19 cellular contexts compared by ENCODE assay signal in the genomic region with DNA sequence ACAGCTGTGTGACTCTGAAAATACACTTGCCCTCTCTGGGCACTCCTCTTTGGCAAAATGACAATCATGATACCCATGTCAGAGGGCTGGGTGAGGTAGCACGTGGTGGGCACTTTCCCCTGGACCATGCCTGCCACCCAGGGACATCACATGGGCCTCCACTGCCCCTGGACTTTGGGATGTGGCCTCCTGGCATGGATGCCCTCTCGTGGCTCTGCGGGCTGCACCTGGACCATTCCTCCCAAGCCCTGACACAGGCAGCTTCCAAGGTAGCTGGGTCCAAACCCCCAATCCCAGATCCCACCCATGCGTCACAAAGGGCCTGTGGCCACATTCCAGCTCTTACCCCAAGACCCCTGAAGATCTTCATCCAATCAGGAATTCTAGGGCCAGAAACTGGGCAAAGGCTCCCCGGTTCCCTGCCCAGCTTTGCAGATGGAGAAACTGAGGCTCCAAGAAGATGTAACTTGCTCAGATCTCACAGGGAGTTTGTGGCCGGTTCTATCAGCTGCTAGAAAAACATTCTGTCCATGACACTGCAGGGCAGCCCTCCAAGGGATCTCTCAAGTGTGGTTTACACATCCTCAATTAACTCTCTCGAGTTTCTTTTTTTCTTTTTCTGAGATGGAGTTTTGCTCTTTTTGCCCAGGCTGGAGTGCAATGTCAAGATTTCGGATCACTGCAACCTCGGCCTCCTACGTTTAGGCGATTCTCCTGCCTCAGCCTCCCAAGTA. TPM values are rescaled to one million over a fixed set of nuclear protein-coding genes. Genes with fewer than 3 reads are reported as not detected.
A peak's percentile ranks its signal among the peaks of the same experiment; 100 is the strongest.
DNase-seq lines count a peak whose midpoint lies in the region; FAIRE-seq and TF ChIP-seq lines count a peak whose summit lies in the region.
"Had no signal": no experiment of that assay in that cellular context is flagged by ENCODE, and none has a peak within 500 bp of the region (broad histone marks: within the 10 kb centered on the region; RNA-seq: fewer than 3 reads in every experiment).

No MANE protein-coding gene starts in this region.

- no peaks in the 10 kb centered on the region for H3K36me3 Mint-ChIP-seq in astrocyte (ENCODE audit: low read depth, unreplicated experiment)

- H3K4ac ChIP-seq in neuronal stem cell (ENCODE audit: low read length): no peak overlapping the region

- H3K23ac ChIP-seq in neuronal stem cell (ENCODE audit: low read depth, low read length, poor library complexity): no peak overlapping the region

- peaks cover 15% of the 10 kb centered on the region for H3K4me1 Mint-ChIP-seq in astrocyte (ENCODE audit: low read depth, unreplicated experiment)

- no peak overlapping the region for H2BK12ac ChIP-seq in neuronal stem cell (ENCODE audit: low read length)

- H4K8ac ChIP-seq in neuronal stem cell (ENCODE audit: low read depth, low read length): no peak overlapping the region

- H2AFZ ChIP-seq in astrocyte (ENCODE audit: low read depth, low read length) (no peak overlapping the region), neuronal stem cell (ENCODE audit: low read length) (no peak overlapping the region)

- H2AK5ac ChIP-seq in neuronal stem cell (ENCODE audit: low read depth, low read length): no peak overlapping the region

- H3K27ac ChIP-seq in astrocyte (ENCODE audit: low read depth, low read length) (no peak overlapping the region), neuronal stem cell (replicated peaks; ENCODE audit: low read length) (no peak overlapping the region), tibial nerve (peak overlapping the region; percentile 4 to 88 (median 64))
- H3K27ac ChIP-seq: BLaER1, body of pancreas had no signal

- H3K27me3 ChIP-seq in astrocyte (ENCODE audit: insufficient read depth, low read length) (no peaks in the 10 kb centered on the region), neuronal stem cell (ENCODE audit: control insufficient read depth in 3 of 3, insufficient read depth in 3 of 3, low read depth in 1 of 3, low read length in 3 of 3) (peaks cover 0 to 30% (median 0%) of the 10 kb centered on the region in 3 experiments), tibial nerve (no peaks in the 10 kb centered on the region)
- H3K27me3 ChIP-seq: BLaER1, body of pancreas had no signal

- H3K4me3 ChIP-seq in astrocyte (ENCODE audit: insufficient read depth, low read depth, low read length) (no peak overlapping the region), fibroblast of mammary gland (ENCODE audit: control insufficient read depth, low read depth, low read length) (no peak overlapping the region), neuronal stem cell (ENCODE audit: low read length in 2 of 2) (no peak overlapping the region), tibial nerve (no peak overlapping the region)
- H3K4me3 ChIP-seq: BLaER1, body of pancreas had no signal

- H3K18ac ChIP-seq in neuronal stem cell (ENCODE audit: low read length): no peak overlapping the region

- H2BK15ac ChIP-seq in neuronal stem cell (ENCODE audit: low read length): peak overlapping the region; percentile 50

- H3K4me2 ChIP-seq in astrocyte (ENCODE audit: low read length): no peak overlapping the region
- no peak overlapping the region for H3K4me2 ChIP-seq in neuronal stem cell (ENCODE audit: insufficient read depth, low read length, poor library complexity, severe bottlenecking)
- H3K4me2 ChIP-seq: BLaER1 had no signal

- no peak for TF ChIP-seq EP300 in tibial nerve (IDR thresholded peaks at IDR 0.05)

- peak; percentile 18 for DNase-seq in astrocyte (ENCODE audit: low read depth)
- DNase-seq in fibroblast of mammary gland (ENCODE audit: low read depth): peak; percentile 67
- no peak for DNase-seq in neuronal stem cell (ENCODE audit: low spot score)
- peak in 1 of 2 donors; percentile 71 for DNase-seq in tibial nerve (ENCODE audit: low spot score in 2 of 2)
- no peak for DNase-seq in ecto neural progenitor cell (ENCODE audit: low spot score)
- DNase-seq in GM12891 (ENCODE audit: insufficient read length, low spot score): no peak
- DNase-seq in MV-4-11 (lab: John Stamatoyannopoulos, UW): no peak
- no peak for DNase-seq in activated CD4-positive, alpha-beta T cell treated with anti-CD3 and anti-CD28 coated beads, Interleukin-2, amount 50 U/mL, for 1 hour
- DNase-seq: activated B cell treated with CpG ODN at 0.5 μM for 24 hours; DMS53; glutamatergic neuron; islet precursor cell; MM.1S; naive B cell; RPMI8226; stimulated activated CD4-positive, alpha-beta T cell treated with anti-CD3 and anti-CD28 coated beads, Interleukin-4, amount 100 ng/mL, for 24 hours had no signal

- peaks cover 3% of the 10 kb centered on the region for H3K79me1 ChIP-seq in neuronal stem cell (ENCODE audit: low read depth, low read length)

- TF ChIP-seq CTCF in astrocyte (IDR thresholded peaks at IDR 0.05; ENCODE audit: insufficient read depth, low read depth, low read length) (no peak), fibroblast of mammary gland (conservative IDR thresholded peaks at IDR 0.05; ENCODE audit: control insufficient read depth, insufficient read depth, low read depth, low read length) (no peak), tibial nerve (IDR thresholded peaks at IDR 0.05) (no peak)

- H3K36me3 ChIP-seq in astrocyte (ENCODE audit: insufficient read depth, low read length) (no peaks in the 10 kb centered on the region), neuronal stem cell (replicated peaks in 1 of 2; ENCODE audit: control insufficient read depth in 2 of 2, insufficient read depth in 2 of 2, low read length in 2 of 2) (no peaks in the 10 kb centered on the region), tibial nerve (no peaks in the 10 kb centered on the region)
- H3K36me3 ChIP-seq: BLaER1 had no signal

- no peak overlapping the region for H3K27ac Mint-ChIP-seq in astrocyte (ENCODE audit: unreplicated experiment)
- H3K27ac Mint-ChIP-seq: activated B cell treated with CpG ODN at 0.5 μM for 24 hours had no signal

- H3K14ac ChIP-seq in neuronal stem cell (ENCODE audit: low read length): peak overlapping the region; percentile 39

- H2BK120ac ChIP-seq in neuronal stem cell (ENCODE audit: low read depth, low read length): no peak overlapping the region

- H3K4me1 ChIP-seq in astrocyte (ENCODE audit: insufficient read depth, low read length): peaks cover 20% of the 10 kb centered on the region
- peaks cover 12 to 14% of the 10 kb centered on the region in 2 donors for H3K4me1 ChIP-seq in neuronal stem cell (ENCODE audit: control insufficient read depth in 2 of 2, insufficient read depth in 1 of 2, low read depth in 1 of 2, low read length in 2 of 2)
- peaks cover 0 to 85% (median 51%) of the 10 kb centered on the region in 4 donors for H3K4me1 ChIP-seq in tibial nerve

- FAIRE-seq in astrocyte (lab: Jason Lieb, UNC): no peak
- FAIRE-seq in GM12891 (lab: Jason Lieb, UNC): no peak

- H4K20me1 ChIP-seq in astrocyte (ENCODE audit: insufficient read depth, low read length): no peaks in the 10 kb centered on the region
- H4K20me1 ChIP-seq: BLaER1 had no signal

- TF ChIP-seq POLR2A in tibial nerve (IDR thresholded peaks at IDR 0.05) (no peak), GM12891 (IDR thresholded peaks at IDR 0.05; ENCODE audit: low read depth, low read length) (no peak)

- H3K27me3 Mint-ChIP-seq in astrocyte (ENCODE audit: low read depth, unreplicated experiment): peaks cover 22% of the 10 kb centered on the region
- H3K27me3 Mint-ChIP-seq: activated B cell treated with CpG ODN at 0.5 μM for 24 hours had no signal

- WGBS in neuronal stem cell (ENCODE audit: extremely low coverage in 2 of 2, insufficient read length in 2 of 2, insufficient replicate concordance in 1 of 2), 2 donors: no CpG with 5 or more reads among the region's 11 CpGs
- 72 to 86% methylated on average over 8 to 11 of the region's 11 CpGs for WGBS in tibial nerve, 2 donors

- H3K9ac ChIP-seq in astrocyte (ENCODE audit: low read length) (no peak overlapping the region), neuronal stem cell (ENCODE audit: low read depth, low read length, poor library complexity) (no peak overlapping the region)
- H3K9ac ChIP-seq: BLaER1 had no signal

- no peaks in the 10 kb centered on the region for H3K79me2 ChIP-seq in astrocyte (ENCODE audit: insufficient read depth, low read length)

- H2BK5ac ChIP-seq in neuronal stem cell (ENCODE audit: low read length): no peak overlapping the region

- H3K9me3 ChIP-seq in astrocyte (ENCODE audit: insufficient read depth, low read depth, low read length) (no peaks in the 10 kb centered on the region), neuronal stem cell (replicated peaks in 1 of 2; ENCODE audit: control insufficient read depth in 2 of 2, insufficient read depth in 1 of 2, low read depth in 1 of 2, low read length in 2 of 2) (no peaks in the 10 kb centered on the region), tibial nerve (no peaks in the 10 kb centered on the region)
- H3K9me3 ChIP-seq: body of pancreas had no signal

- no peak overlapping the region for H4K91ac ChIP-seq in neuronal stem cell (ENCODE audit: low read depth, low read length, poor library complexity)

- H3K4me3 Mint-ChIP-seq in astrocyte (ENCODE audit: unreplicated experiment): no peak overlapping the region
- H3K4me3 Mint-ChIP-seq: activated B cell treated with CpG ODN at 0.5 μM for 24 hours, naive B cell had no signal

- no peaks in the 10 kb centered on the region for H3K9me3 Mint-ChIP-seq in astrocyte (ENCODE audit: unreplicated experiment)

TF ChIP-seq in GM12891, 5 proteins besides CTCF, POLR2A, EP300 and RAD21:
- TF ChIP-seq POU2F2 (IDR thresholded peaks at IDR 0.05; ENCODE audit: low read depth, low read length) (no peak), SPI1 (IDR thresholded peaks at IDR 0.05; ENCODE audit: low read depth, low read length) (no peak), PAX5 (IDR thresholded peaks at IDR 0.05; ENCODE audit: insufficient read depth, low read length, severe bottlenecking) (no peak), TAF1 (IDR thresholded peaks at IDR 0.05; ENCODE audit: low read depth, low read length) (no peak), POLR2AphosphoS5 (IDR thresholded peaks at IDR 0.05; ENCODE audit: low read depth, low read length) (no peak)

RNA-seq across cellular contexts. Expression of a gene that starts 35.4 kb away (rescaled TPM):
- total RNA-seq in astrocyte (181 and 198 TPM in 2 replicates), tibial nerve (100 to 1,000 TPM; 134 to 200 (median 176) TPM)
- 108 TPM for polyA plus RNA-seq in neuronal stem cell (2013, experiment 1 of 2)
- 107 TPM for polyA plus RNA-seq in neuronal stem cell (2013, experiment 2 of 2)
- polyA plus RNA-seq in GM12891 (2012; ENCODE audit: low read depth, missing spikeins): 87.7 TPM

RNA-seq across cellular contexts. Expression of a gene that starts 36.0 kb away (rescaled TPM):
- 1.6 and 1.9 TPM in 2 replicates for total RNA-seq in astrocyte
- 5.5 TPM for polyA plus RNA-seq in neuronal stem cell (2013, experiment 1 of 2)
- polyA plus RNA-seq in neuronal stem cell (2013, experiment 2 of 2): 5.6 TPM
- 100 to 1,000 TPM in 2 of 4 donors, 10 to 100 TPM in 2; 73.0 to 146 (median 99.0) TPM for total RNA-seq in tibial nerve
- polyA plus RNA-seq in GM12891 (2012; ENCODE audit: low read depth, missing spikeins): 11.9 TPM
- total RNA-seq: T-helper 1 cell treated with Interleukin-12 subunit alpha and Interleukin-12 subunit beta and Interleukin-4 antibody, amounts not matched to agents 30 ng/mL and 1 ng/mL, for 36 hours had no signal

RNA-seq across cellular contexts. Expression of a gene that starts 44.2 kb away (rescaled TPM):
- total RNA-seq in astrocyte: 0.48 and 0.50 TPM in 2 replicates
- polyA plus RNA-seq in neuronal stem cell (2013, experiment 1 of 2): not detected
- not detected for polyA plus RNA-seq in neuronal stem cell (2013, experiment 2 of 2)
- total RNA-seq in tibial nerve: 1 to 10 TPM in 1 of 4 donors, not detected in 3; 2.7 TPM
- not detected for polyA plus RNA-seq in GM12891 (2012; ENCODE audit: low read depth, missing spikeins)
- total RNA-seq: body of pancreas had no signal

Comparison
In these comparisons a context has a peak if more than half of its experiments do, and no peak if none do; other contexts are left out.
1. DNase-seq: peak in astrocyte (single experiment) and fibroblast of mammary gland (single experiment); none in neuronal stem cell (single experiment), ecto neural progenitor cell (single experiment), GM12891 (single experiment), MV-4-11 (single experiment) and activated CD4-positive, alpha-beta T cell treated with anti-CD3 and anti-CD28 coated beads, Interleukin-2, amount 50 U/mL, for 1 hour (single experiment).
2. H3K27ac ChIP-seq: peak in tibial nerve (4 of 4); none in astrocyte (single experiment) and neuronal stem cell (single experiment).
3. RNA of a gene that starts 36.0 kb away (total RNA-seq): 73.0 to 146 TPM in tibial nerve; 1.6 to 1.9 TPM in astrocyte; every median in the first group is over 10 times any median in the second.